In genomic region chr1:225700164-225700740, GRCh38 we compare ENCODE assay signal across 8 cellular contexts. TPM values are rescaled to one million over a fixed set of nuclear protein-coding genes. Genes with fewer than 3 reads are reported as not detected.
DNase-seq lines count a peak whose midpoint lies in the region; ATAC-seq and TF ChIP-seq lines count a peak whose summit lies in the region.

No MANE protein-coding gene starts in this region.

- no peaks in the 10 kb centered on the region for H3K27me3 Mint-ChIP-seq in endothelial cell (ENCODE audit: unreplicated experiment)

- H3K27me3 ChIP-seq in SJCRH30 (no peaks in the 10 kb centered on the region), H7 (ENCODE audit: control insufficient read depth, insufficient read depth, low read length) (no peaks in the 10 kb centered on the region)

- H3K4me3 ChIP-seq in SJCRH30 (peak overlapping the region; percentile 45), fibroblast of mammary gland (ENCODE audit: control insufficient read depth, low read depth, low read length) (no peak overlapping the region), H7 (ENCODE audit: insufficient read depth, low read depth, low read length) (no peak overlapping the region)

- no peaks in the 10 kb centered on the region for H3K9me3 Mint-ChIP-seq in endothelial cell (ENCODE audit: unreplicated experiment)

- ATAC-seq in sciatic nerve: peak; percentile 63
- no peak for ATAC-seq in HG02981 (IDR thresholded peaks at IDR 0.05; ENCODE audit: unreplicated experiment)

- TF ChIP-seq CTCF in fibroblast of mammary gland (conservative IDR thresholded peaks at IDR 0.05; ENCODE audit: control insufficient read depth, insufficient read depth, low read depth, low read length): no peak
- no peak for TF ChIP-seq CTCF in endothelial cell (IDR thresholded peaks at IDR 0.05; ENCODE audit: unreplicated experiment)

- DNase-seq in GOT3 (lab: John Stamatoyannopoulos, UW) (peak; percentile 66), SJCRH30 (peak; percentile 86 to 94), fibroblast of mammary gland (ENCODE audit: low read depth) (peak; percentile 99), sciatic nerve (ENCODE audit: low spot score) (no peak), NCI-H82 (lab: John Stamatoyannopoulos, UW) (no peak), H7 (no peak), endothelial cell (ENCODE audit: low spot score) (no peak)

- no peak overlapping the region for H3K27ac Mint-ChIP-seq in endothelial cell (ENCODE audit: unreplicated experiment)

- no peaks in the 10 kb centered on the region for H3K4me1 Mint-ChIP-seq in endothelial cell (ENCODE audit: unreplicated experiment)

- no peaks in the 10 kb centered on the region for H3K9me3 ChIP-seq in SJCRH30 (replicated peaks)

- H3K36me3 Mint-ChIP-seq in endothelial cell (ENCODE audit: low read depth, unreplicated experiment): peaks cover 3% of the 10 kb centered on the region

- H3K36me3 ChIP-seq in SJCRH30 (no peaks in the 10 kb centered on the region), H7 (replicated peaks; ENCODE audit: control insufficient read depth, insufficient read depth, low read length) (no peaks in the 10 kb centered on the region)

- intact Hi-C loops in sciatic nerve (cut with DNase I): no loop called here

- H3K4me1 ChIP-seq in SJCRH30: peaks cover 53% of the 10 kb centered on the region

- peak overlapping the region; percentile 95 for H3K27ac ChIP-seq in SJCRH30

- H3K4me3 Mint-ChIP-seq in endothelial cell (ENCODE audit: unreplicated experiment): no peak overlapping the region

RNA-seq across cellular contexts. Expression of gene ENAH, which starts 47.3 kb away (rescaled TPM):
- total RNA-seq in SJCRH30 (2014; rRNA removed; shearing (Covaris generic)): 206 and 246 TPM in 2 replicates
- 80.8 TPM for total RNA-seq in sciatic nerve
- total RNA-seq in H7 (2014; rRNA removed; shearing (Covaris generic)): 160 and 234 TPM in 2 replicates
- total RNA-seq in endothelial cell (ENCODE audit: unreplicated experiment): 82.9 TPM

Comparison
In these comparisons a context has a peak if more than half of its experiments do, and no peak if none do; other contexts are left out.
1. DNase-seq: peak in GOT3 (single experiment), SJCRH30 (2 of 2) and fibroblast of mammary gland (single experiment); none in sciatic nerve (single experiment), NCI-H82 (single experiment), H7 (single experiment) and endothelial cell (single experiment).